In the genomic region with DNA sequence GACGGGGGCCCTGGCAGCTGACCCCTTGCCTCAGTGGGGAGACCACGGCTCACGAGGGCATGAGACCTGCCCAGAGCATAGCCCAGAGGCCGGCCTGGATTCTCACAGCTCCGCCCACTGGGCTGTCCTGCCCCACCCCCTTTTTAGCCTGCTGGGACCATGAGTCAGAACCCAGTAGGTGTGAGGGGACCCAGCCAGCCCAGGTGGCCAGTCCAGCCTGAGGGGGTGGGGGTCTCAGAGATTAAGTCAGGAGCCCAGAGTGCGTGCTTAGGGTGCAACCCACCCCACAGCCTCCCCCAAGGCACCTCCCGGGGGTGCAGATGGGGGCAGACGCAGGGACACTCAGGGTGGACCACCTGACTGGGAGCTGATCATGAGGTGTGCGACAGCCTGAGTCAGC, we compare ENCODE assay signal across 10 cellular contexts. TPM values are rescaled to one million over a fixed set of nuclear protein-coding genes. Genes with fewer than 3 reads are reported as not detected.
DNase-seq lines count a peak whose midpoint lies in the region; ATAC-seq and TF ChIP-seq lines count a peak whose summit lies in the region.
"Had no signal": no experiment of that assay in that cellular context is flagged by ENCODE, and none has a peak within 500 bp of the region (broad histone marks: within the 10 kb centered on the region; RNA-seq: fewer than 3 reads in every experiment).

No MANE protein-coding gene starts in this region.

- H3K9me3 Mint-ChIP-seq in activated CD8-positive, alpha-beta memory T cell treated with anti-CD3 and anti-CD28 coated beads, Interleukin-2, amount 10 ng/mL, durations not matched to agents 7 days and 5 days (ENCODE audit: low read depth): no peaks in the 10 kb centered on the region
- H3K9me3 Mint-ChIP-seq: brain had no signal

- H3K4me1 ChIP-seq in right atrium auricular region (peaks cover 0 to 98% of the 10 kb centered on the region in 2 donors), testis (peaks cover 95% of the 10 kb centered on the region)
- no peaks in the 10 kb centered on the region for H3K4me1 ChIP-seq in effector memory CD4-positive, alpha-beta T cell (ENCODE audit: control insufficient read depth, insufficient read depth, low read length, poor library complexity, severe bottlenecking)

- H3K27ac ChIP-seq in VCaP (peak overlapping the region; percentile 53; the same call in 1 of the 2 replicates), right atrium auricular region (peak overlapping the region; percentile 80), testis (peak overlapping the region; percentile 52 to 95)
- no peak overlapping the region for H3K27ac ChIP-seq in effector memory CD4-positive, alpha-beta T cell (ENCODE audit: insufficient read depth, low read length, poor library complexity, severe bottlenecking)

- peak; percentile 21 for ATAC-seq in activated CD8-positive, alpha-beta memory T cell treated with anti-CD3 and anti-CD28 coated beads, Interleukin-2, amount 10 ng/mL, durations not matched to agents 7 days and 5 days

- peaks cover 61% of the 10 kb centered on the region for H3K36me3 ChIP-seq in right atrium auricular region
- no peaks in the 10 kb centered on the region for H3K36me3 ChIP-seq in testis (ENCODE audit: low read depth, missing control alignments)
- peaks cover 5% of the 10 kb centered on the region for H3K36me3 ChIP-seq in effector memory CD4-positive, alpha-beta T cell (ENCODE audit: control insufficient read depth, insufficient read depth, low read length)

- no peak overlapping the region for H3K4me3 ChIP-seq in right atrium auricular region
- H3K4me3 ChIP-seq in testis: no peak overlapping the region
- no peak overlapping the region for H3K4me3 ChIP-seq in effector memory CD4-positive, alpha-beta T cell (ENCODE audit: insufficient read depth, low read depth, low read length, poor library complexity, severe bottlenecking)

- intact Hi-C loops in testis (cut with DNase I; ENCODE audit: low total_unique reads): no loop called here

- CTCF ChIA-PET in activated CD8-positive, alpha-beta memory T cell treated with anti-CD3 and anti-CD28 coated beads, Interleukin-2, amount 10 ng/mL, durations not matched to agents 7 days and 5 days (lab: Charles Lee): interaction anchor here (1.0 kb wide), 1 partner anchor 104 kb away, joined by 6 read pairs; no protein-coding TSS in a partner anchor

- no peak overlapping the region for H3K4me3 Mint-ChIP-seq in activated CD8-positive, alpha-beta memory T cell treated with anti-CD3 and anti-CD28 coated beads, Interleukin-2, amount 10 ng/mL, durations not matched to agents 7 days and 5 days
- H3K4me3 Mint-ChIP-seq: brain had no signal

- no peaks in the 10 kb centered on the region for H3K27me3 ChIP-seq in right atrium auricular region
- no peaks in the 10 kb centered on the region for H3K27me3 ChIP-seq in testis
- H3K27me3 ChIP-seq in effector memory CD4-positive, alpha-beta T cell (replicated peaks; ENCODE audit: control insufficient read depth, insufficient read depth, low read length, poor library complexity, severe bottlenecking): no peaks in the 10 kb centered on the region

- no peaks in the 10 kb centered on the region for H3K9me3 ChIP-seq in right atrium auricular region
- H3K9me3 ChIP-seq in testis: no peaks in the 10 kb centered on the region
- H3K9me3 ChIP-seq in effector memory CD4-positive, alpha-beta T cell (ENCODE audit: control insufficient read depth, low read length): no peaks in the 10 kb centered on the region

- TF ChIP-seq POLR2A in testis (IDR thresholded peaks at IDR 0.05): no peak

- H3K36me3 Mint-ChIP-seq in activated CD8-positive, alpha-beta memory T cell treated with anti-CD3 and anti-CD28 coated beads, Interleukin-2, amount 10 ng/mL, durations not matched to agents 7 days and 5 days: no peaks in the 10 kb centered on the region
- H3K36me3 Mint-ChIP-seq: brain had no signal

- H3K27me3 Mint-ChIP-seq in activated CD8-positive, alpha-beta memory T cell treated with anti-CD3 and anti-CD28 coated beads, Interleukin-2, amount 10 ng/mL, durations not matched to agents 7 days and 5 days: no peaks in the 10 kb centered on the region
- H3K27me3 Mint-ChIP-seq: brain had no signal

- no peaks in the 10 kb centered on the region for H3K4me1 Mint-ChIP-seq in activated CD8-positive, alpha-beta memory T cell treated with anti-CD3 and anti-CD28 coated beads, Interleukin-2, amount 10 ng/mL, durations not matched to agents 7 days and 5 days

- DNase-seq in activated CD8-positive, alpha-beta memory T cell treated with anti-CD3 and anti-CD28 coated beads, Interleukin-2, amount 10 ng/mL, durations not matched to agents 7 days and 5 days: no peak
- no peak for DNase-seq in activated CD8-positive, alpha-beta memory T cell treated with anti-CD3 and anti-CD28 coated beads, Interleukin-2, amount 50 U/mL, for 48 hours
- DNase-seq in right atrium auricular region (ENCODE audit: low spot score) (no peak), testis (no peak), DMS153 (lab: John Stamatoyannopoulos, UW) (no peak)
- DNase-seq in stimulated activated naive CD4-positive, alpha-beta T cell (lab: John Stamatoyannopoulos, UW): no peak
- no peak for DNase-seq in effector memory CD4-positive, alpha-beta T cell
- DNase-seq: NCI-H187 had no signal

- 52 to 54% methylated on average over 4 to 9 of the region's 9 CpGs for WGBS in testis, 2 donors

- TF ChIP-seq CTCF in VCaP (conservative IDR thresholded peaks at IDR 0.05) (no peak), right atrium auricular region (IDR thresholded peaks at IDR 0.05) (no peak), testis (IDR thresholded peaks at IDR 0.05) (no peak)

- no peak overlapping the region for H3K27ac Mint-ChIP-seq in activated CD8-positive, alpha-beta memory T cell treated with anti-CD3 and anti-CD28 coated beads, Interleukin-2, amount 10 ng/mL, durations not matched to agents 7 days and 5 days

RNA-seq across cellular contexts. Expression of gene PPARA, which starts 40.1 kb away (rescaled TPM):
- 10 to 100 TPM; 16.0 to 22.6 TPM for total RNA-seq in activated CD8-positive, alpha-beta memory T cell treated with anti-CD3 and anti-CD28 coated beads, Interleukin-2, amount 10 ng/mL, durations not matched to agents 7 days and 5 days
- 10 to 100 TPM; 48.4 to 67.1 TPM for total RNA-seq in right atrium auricular region
- 10 to 100 TPM; 18.1 to 19.9 TPM for total RNA-seq in testis
- polyA plus RNA-seq in testis (ENCODE audit: insufficient read depth, low read depth, low replicate concordance): 4.8 TPM
